In the genomic region with DNA sequence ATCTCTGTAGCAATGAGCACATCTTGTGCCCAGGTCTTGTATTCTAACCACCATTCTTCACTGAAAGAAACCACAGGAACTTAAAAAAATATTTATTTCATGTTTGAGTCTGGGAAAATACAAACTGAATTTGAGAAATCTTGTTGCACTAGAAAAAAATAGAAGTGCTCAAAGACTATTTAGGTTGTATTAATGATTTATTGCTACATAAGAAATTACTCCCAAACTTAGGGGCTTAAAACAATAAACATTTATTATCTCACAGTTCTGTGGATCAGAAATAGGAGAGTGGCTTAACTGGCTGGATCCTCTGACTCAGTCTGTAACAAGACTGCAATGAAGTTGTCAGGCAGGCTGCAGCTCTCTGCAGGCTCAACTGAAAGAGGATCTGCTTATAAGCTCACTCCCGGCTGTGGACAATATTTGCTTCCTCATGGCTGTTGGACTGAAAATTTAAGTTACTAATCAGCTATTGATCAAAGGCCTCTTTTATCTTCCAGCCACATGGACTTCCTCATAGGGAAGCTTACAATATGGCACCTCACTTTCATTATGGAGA, we compare ENCODE assay signal across 12 cellular contexts.
"Had no signal": no experiment of that assay in that cellular context is flagged by ENCODE, and none has a peak within 500 bp of the region (broad histone marks: within the 10 kb centered on the region; RNA-seq: fewer than 3 reads in every experiment).

No MANE protein-coding gene starts in this region.

- H3K27me3 ChIP-seq: breast epithelium had no signal

- DNase-seq: activated CD4-positive, alpha-beta T cell treated with anti-CD3 and anti-CD28 coated beads for 1 hour; activated CD4-positive, alpha-beta T cell treated with anti-CD3 and anti-CD28 coated beads, Interleukin-2, amount 50 U/mL, for 48 hours; activated CD8-positive, alpha-beta memory T cell treated with anti-CD3 and anti-CD28 coated beads, Interleukin-2, amount 10 ng/mL, durations not matched to agents 7 days and 5 days; activated effector memory CD4-positive, alpha-beta T cell treated with anti-CD3 and anti-CD28 coated beads, Interleukin-2, amount 50 U/mL, for 16 hours; activated T-cell treated with anti-CD3 and anti-CD28 coated beads, Interleukin-2, amount 50 U/mL, for 4 hours; hippocampal formation; lower lobe of right lung; naive B cell; small intestine had no signal

- H3K36me3 ChIP-seq: breast epithelium, lower lobe of right lung had no signal

- H3K4me3 ChIP-seq: breast epithelium, lower lobe of right lung had no signal

- H3K36me3 Mint-ChIP-seq: activated CD8-positive, alpha-beta memory T cell treated with anti-CD3 and anti-CD28 coated beads, Interleukin-2, amount 10 ng/mL, durations not matched to agents 7 days and 5 days; activated naive CD4-positive, alpha-beta T cell treated with anti-CD3 and anti-CD28 coated beads, Interleukin-2, amount 50 U/mL, for 72 hours; naive B cell had no signal

- H3K4me1 Mint-ChIP-seq: activated CD8-positive, alpha-beta memory T cell treated with anti-CD3 and anti-CD28 coated beads, Interleukin-2, amount 10 ng/mL, durations not matched to agents 7 days and 5 days; naive B cell had no signal

- H3K27ac Mint-ChIP-seq: activated CD8-positive, alpha-beta memory T cell treated with anti-CD3 and anti-CD28 coated beads, Interleukin-2, amount 10 ng/mL, durations not matched to agents 7 days and 5 days; activated naive CD4-positive, alpha-beta T cell treated with anti-CD3 and anti-CD28 coated beads, Interleukin-2, amount 50 U/mL, for 72 hours; naive B cell; T-helper 2 cell treated with Interferon-gamma antibody and Interleukin-4, amounts not matched to agents 5 μg/mL and 100 μg/mL, for 36 hours had no signal

- H3K27ac ChIP-seq: breast epithelium, lower lobe of right lung had no signal

- ATAC-seq: activated CD8-positive, alpha-beta memory T cell treated with anti-CD3 and anti-CD28 coated beads, Interleukin-2, amount 10 ng/mL, durations not matched to agents 7 days and 5 days; activated naive CD4-positive, alpha-beta T cell treated with anti-CD3 and anti-CD28 coated beads, Interleukin-2, amount 50 U/mL, for 72 hours; activated T-cell treated with anti-CD3 and anti-CD28 coated beads, Interleukin-2, amount 50 U/mL, for 4 hours; lower lobe of right lung had no signal

- H3K9me3 Mint-ChIP-seq: T-helper 2 cell treated with Interferon-gamma antibody and Interleukin-4, amounts not matched to agents 5 μg/mL and 100 μg/mL, for 36 hours had no signal

- H3K4me1 ChIP-seq: breast epithelium, lower lobe of right lung had no signal

- H3K9me3 ChIP-seq: breast epithelium, lower lobe of right lung had no signal

- H3K4me3 Mint-ChIP-seq: activated CD8-positive, alpha-beta memory T cell treated with anti-CD3 and anti-CD28 coated beads, Interleukin-2, amount 10 ng/mL, durations not matched to agents 7 days and 5 days; activated T-cell treated with anti-CD3 and anti-CD28 coated beads, Interleukin-2, amount 50 U/mL, for 4 hours; naive B cell; T-helper 2 cell treated with Interferon-gamma antibody and Interleukin-4, amounts not matched to agents 5 μg/mL and 100 μg/mL, for 36 hours had no signal

- H3K27me3 Mint-ChIP-seq: activated CD8-positive, alpha-beta memory T cell treated with anti-CD3 and anti-CD28 coated beads, Interleukin-2, amount 10 ng/mL, durations not matched to agents 7 days and 5 days had no signal
